Comparison of ENCODE assay signal across 11 cellular contexts in genomic region chr1:175673236-175674150, GRCh38.
DNase-seq lines count a peak whose midpoint lies in the region; ATAC-seq and TF ChIP-seq lines count a peak whose summit lies in the region.
"Had no signal": no experiment of that assay in that cellular context is flagged by ENCODE, and none has a peak within 500 bp of the region (broad histone marks: within the 10 kb centered on the region; RNA-seq: fewer than 3 reads in every experiment).

No MANE protein-coding gene starts in this region.

- peak overlapping the region; percentile 4 to 84 (median 75) for H3K4me3 Mint-ChIP-seq in naive B cell
- no peak overlapping the region for H3K4me3 Mint-ChIP-seq in activated CD8-positive, alpha-beta T cell treated with anti-CD3 and anti-CD28 coated beads for 36 hours
- H3K4me3 Mint-ChIP-seq in activated T-cell treated with anti-CD3 and anti-CD28 coated beads, Interleukin-2, amount 50 U/mL, for 24 hours = no peak overlapping the region

- ATAC-seq in GM18873 (IDR thresholded peaks at IDR 0.05; ENCODE audit: low FRiP score, unreplicated experiment) = peak; percentile 80
- peak; percentile 80 for ATAC-seq in HG02642 (IDR thresholded peaks at IDR 0.05; ENCODE audit: poor library complexity, unreplicated experiment)
- peak; percentile 90 to 91 for ATAC-seq in naive B cell (ENCODE audit: low read depth in 2 of 2)
- no peak for ATAC-seq in activated CD8-positive, alpha-beta T cell treated with anti-CD3 and anti-CD28 coated beads for 36 hours
- ATAC-seq: left ventricle myocardium superior had no signal

- H3K4me1 Mint-ChIP-seq in naive B cell = peaks cover 37 to 58% (median 47%) of the 10 kb centered on the region in 3 donors
- H3K4me1 Mint-ChIP-seq in activated CD8-positive, alpha-beta T cell treated with anti-CD3 and anti-CD28 coated beads for 36 hours (ENCODE audit: low read depth) = no peaks in the 10 kb centered on the region
- H3K4me1 Mint-ChIP-seq in activated T-cell treated with anti-CD3 and anti-CD28 coated beads, Interleukin-2, amount 50 U/mL, for 24 hours (ENCODE audit: low read depth) = no peaks in the 10 kb centered on the region

- no peak for TF ChIP-seq CTCF in activated CD8-positive, alpha-beta T cell treated with anti-CD3 and anti-CD28 coated beads for 36 hours (IDR thresholded peaks at IDR 0.05)
- TF ChIP-seq CTCF in thyroid gland (IDR thresholded peaks at IDR 0.05) = no peak

- CTCF ChIA-PET in activated CD8-positive, alpha-beta T cell treated with anti-CD3 and anti-CD28 coated beads for 36 hours (lab: Charles Lee) = no interaction called here

- H3K36me3 ChIP-seq in thyroid gland = no peaks in the 10 kb centered on the region
- H3K36me3 ChIP-seq: ascending aorta, SJSA1 had no signal

- TF ChIP-seq POLR2A in thyroid gland (IDR thresholded peaks at IDR 0.05) = no peak

- H3K27me3 ChIP-seq in thyroid gland = no peaks in the 10 kb centered on the region
- H3K27me3 ChIP-seq: ascending aorta, SJSA1 had no signal

- intact Hi-C loops in activated CD8-positive, alpha-beta T cell treated with anti-CD3 and anti-CD28 coated beads for 36 hours (cut with micrococcal nuclease) = no loop called here
- intact Hi-C loops in thyroid gland (cut with DNase I) = no loop called here

- no peaks in the 10 kb centered on the region for H3K27me3 Mint-ChIP-seq in naive B cell
- peaks cover 6% of the 10 kb centered on the region for H3K27me3 Mint-ChIP-seq in activated CD8-positive, alpha-beta T cell treated with anti-CD3 and anti-CD28 coated beads for 36 hours
- H3K27me3 Mint-ChIP-seq in activated T-cell treated with anti-CD3 and anti-CD28 coated beads, Interleukin-2, amount 50 U/mL, for 24 hours = peaks cover 8% of the 10 kb centered on the region

- peak; percentile 91 for DNase-seq in NCI-H345 treated with DMSO at 0.1 percent for 48 hours (lab: John Stamatoyannopoulos, UW; ENCODE audit: unreplicated experiment)
- peak; percentile 31 for DNase-seq in naive B cell
- no peak for DNase-seq in activated CD8-positive, alpha-beta T cell treated with anti-CD3 and anti-CD28 coated beads for 36 hours
- no peak for DNase-seq in thyroid gland
- DNase-seq in RPMI8226 = no peak
- DNase-seq in activated T-cell treated with anti-CD3 and anti-CD28 coated beads, Interleukin-2, amount 50 U/mL, for 24 hours = no peak
- DNase-seq: left ventricle myocardium superior had no signal

- H3K4me1 ChIP-seq in thyroid gland = no peaks in the 10 kb centered on the region
- H3K4me1 ChIP-seq: ascending aorta, SJSA1 had no signal

- 26 to 29% methylated on average over 7 of the region's 7 CpGs for WGBS in thyroid gland, 2 donors

- H3K9me3 ChIP-seq in thyroid gland = no peaks in the 10 kb centered on the region
- H3K9me3 ChIP-seq: ascending aorta, SJSA1 had no signal

- H3K4me3 ChIP-seq in thyroid gland (replicated peaks in 1 of 3) = no peak overlapping the region
- H3K4me3 ChIP-seq: ascending aorta, SJSA1 had no signal

- peak overlapping the region; percentile 44 to 94 (median 76) for H3K27ac Mint-ChIP-seq in naive B cell
- H3K27ac Mint-ChIP-seq in activated CD8-positive, alpha-beta T cell treated with anti-CD3 and anti-CD28 coated beads for 36 hours = no peak overlapping the region
- no peak overlapping the region for H3K27ac Mint-ChIP-seq in activated T-cell treated with anti-CD3 and anti-CD28 coated beads, Interleukin-2, amount 50 U/mL, for 24 hours

- H3K9me3 Mint-ChIP-seq in naive B cell = peaks cover 0 to 6% (median 0%) of the 10 kb centered on the region in 7 donors
- no peaks in the 10 kb centered on the region for H3K9me3 Mint-ChIP-seq in activated CD8-positive, alpha-beta T cell treated with anti-CD3 and anti-CD28 coated beads for 36 hours
- H3K9me3 Mint-ChIP-seq in activated T-cell treated with anti-CD3 and anti-CD28 coated beads, Interleukin-2, amount 50 U/mL, for 24 hours = no peaks in the 10 kb centered on the region

- no peak overlapping the region for H3K27ac ChIP-seq in thyroid gland
- H3K27ac ChIP-seq: ascending aorta, SJSA1 had no signal

- POLR2A ChIA-PET in activated CD8-positive, alpha-beta T cell treated with anti-CD3 and anti-CD28 coated beads for 36 hours (lab: Charles Lee) = no interaction called here

- H3K36me3 Mint-ChIP-seq in naive B cell = no peaks in the 10 kb centered on the region
- no peaks in the 10 kb centered on the region for H3K36me3 Mint-ChIP-seq in activated CD8-positive, alpha-beta T cell treated with anti-CD3 and anti-CD28 coated beads for 36 hours (ENCODE audit: low read depth)
- no peaks in the 10 kb centered on the region for H3K36me3 Mint-ChIP-seq in activated T-cell treated with anti-CD3 and anti-CD28 coated beads, Interleukin-2, amount 50 U/mL, for 24 hours (ENCODE audit: low read depth)

Comparison
In these comparisons a context has a peak if more than half of its experiments do, and no peak if none do; other contexts are left out.
1. DNase-seq: peak in NCI-H345 treated with DMSO at 0.1 percent for 48 hours (single experiment) and naive B cell (single experiment); none in activated CD8-positive, alpha-beta T cell treated with anti-CD3 and anti-CD28 coated beads for 36 hours (single experiment), thyroid gland (0 of 2), RPMI8226 (single experiment) and activated T-cell treated with anti-CD3 and anti-CD28 coated beads, Interleukin-2, amount 50 U/mL, for 24 hours (single experiment).
2. H3K27ac Mint-ChIP-seq: peak in naive B cell (6 of 6); none in activated CD8-positive, alpha-beta T cell treated with anti-CD3 and anti-CD28 coated beads for 36 hours (single experiment) and activated T-cell treated with anti-CD3 and anti-CD28 coated beads, Interleukin-2, amount 50 U/mL, for 24 hours (single experiment).
3. H3K4me3 Mint-ChIP-seq: peak in naive B cell (8 of 8); none in activated CD8-positive, alpha-beta T cell treated with anti-CD3 and anti-CD28 coated beads for 36 hours (single experiment) and activated T-cell treated with anti-CD3 and anti-CD28 coated beads, Interleukin-2, amount 50 U/mL, for 24 hours (single experiment).